11 cellular contexts compared by ENCODE assay signal in genomic region chr12:93089805-93090569, GRCh38.
DNase-seq lines count a peak whose midpoint lies in the region; ATAC-seq and TF ChIP-seq lines count a peak whose summit lies in the region.
"Had no signal": no experiment of that assay in that cellular context is flagged by ENCODE, and none has a peak within 500 bp of the region (broad histone marks: within the 10 kb centered on the region; RNA-seq: fewer than 3 reads in every experiment).

No MANE protein-coding gene starts in this region.

- intact Hi-C loops in activated CD4-positive, alpha-beta T cell treated with anti-CD3 and anti-CD28 coated beads for 36 hours (cut with DNase I, micrococcal nuclease): loop anchor here (5.0 to 10.0 kb wide), 4 partner anchors 103 to 1015 kb away; no protein-coding TSS in a partner anchor
- intact Hi-C loops in PC-9 (cut with micrococcal nuclease; ENCODE audit: unreplicated experiment): loop anchor here (5.0 kb wide), 1 partner anchor 152 kb away; no protein-coding TSS in a partner anchor

- no peaks in the 10 kb centered on the region for H3K27me3 ChIP-seq in PC-9 (ENCODE audit: insufficient read depth, low read depth)
- H3K27me3 ChIP-seq: adrenal gland, stomach had no signal

- no peaks in the 10 kb centered on the region for H3K79me2 ChIP-seq in PC-9 (ENCODE audit: low read depth)

- no peak overlapping the region for H3K4me3 Mint-ChIP-seq in activated CD4-positive, alpha-beta T cell treated with anti-CD3 and anti-CD28 coated beads for 36 hours
- H3K4me3 Mint-ChIP-seq in chondrocyte (ENCODE audit: unreplicated experiment): no peak overlapping the region
- H3K4me3 Mint-ChIP-seq: B cell had no signal

- TF ChIP-seq CTCF in PC-9 (conservative IDR thresholded peaks at IDR 0.05) (no peak), chondrocyte (IDR thresholded peaks at IDR 0.05) (no peak)

- H3K9me3 ChIP-seq in PC-9 (ENCODE audit: insufficient read depth, low read depth): peaks cover 6% of the 10 kb centered on the region
- H3K9me3 ChIP-seq: adrenal gland had no signal

- peak; percentile 100 for ATAC-seq in activated CD4-positive, alpha-beta T cell treated with anti-CD3 and anti-CD28 coated beads for 36 hours
- ATAC-seq in GM18907 (IDR thresholded peaks at IDR 0.05; ENCODE audit: unreplicated experiment) (no peak), GM18870 (IDR thresholded peaks at IDR 0.05; ENCODE audit: unreplicated experiment) (no peak), HG03460 (IDR thresholded peaks at IDR 0.05; ENCODE audit: unreplicated experiment) (no peak)

- peaks cover under 1% of the 10 kb centered on the region for H3K27me3 Mint-ChIP-seq in activated CD4-positive, alpha-beta T cell treated with anti-CD3 and anti-CD28 coated beads for 36 hours
- no peaks in the 10 kb centered on the region for H3K27me3 Mint-ChIP-seq in chondrocyte (ENCODE audit: low read depth)
- H3K27me3 Mint-ChIP-seq: B cell had no signal

- H3K36me3 ChIP-seq in PC-9 (ENCODE audit: low read depth): no peaks in the 10 kb centered on the region
- H3K36me3 ChIP-seq: adrenal gland, stomach had no signal

- no TSS peak for BruUV-seq in PC-9 (replicated peaks; lab: Mats Ljungman, UMichigan)

- POLR2A ChIA-PET in activated CD4-positive, alpha-beta T cell treated with anti-CD3 and anti-CD28 coated beads for 36 hours (lab: Charles Lee): interaction anchor here (1.0 kb wide), 1 partner anchor 312 kb away, joined by 4 read pairs; no protein-coding TSS in a partner anchor
- POLR2A ChIA-PET in PC-9 (lab: Charles Lee; ENCODE audit: unreplicated experiment): no interaction called here

- H4K20me1 ChIP-seq in PC-9 (ENCODE audit: insufficient read depth): no peaks in the 10 kb centered on the region; the same call in 1 of the 2 replicates

- H3K36me3 Mint-ChIP-seq in activated CD4-positive, alpha-beta T cell treated with anti-CD3 and anti-CD28 coated beads for 36 hours (ENCODE audit: low read depth): no peaks in the 10 kb centered on the region
- peaks cover 1% of the 10 kb centered on the region for H3K36me3 Mint-ChIP-seq in chondrocyte (ENCODE audit: low read depth)

- H3K4me3 ChIP-seq in PC-9: no peak overlapping the region
- H3K4me3 ChIP-seq: adrenal gland, stomach had no signal

- H3F3A ChIP-seq in PC-9 (ENCODE audit: insufficient read depth, low read depth): peaks cover 38% of the 10 kb centered on the region

- H3K9me3 Mint-ChIP-seq in activated CD4-positive, alpha-beta T cell treated with anti-CD3 and anti-CD28 coated beads for 36 hours (ENCODE audit: low read depth): peaks cover 1% of the 10 kb centered on the region
- peaks cover 6% of the 10 kb centered on the region for H3K9me3 Mint-ChIP-seq in chondrocyte (ENCODE audit: low read depth)

- no peaks in the 10 kb centered on the region for H3K9me2 ChIP-seq in PC-9 (ENCODE audit: insufficient read depth)

- H2AFZ ChIP-seq in PC-9: no peak overlapping the region

- H3K4me1 Mint-ChIP-seq in activated CD4-positive, alpha-beta T cell treated with anti-CD3 and anti-CD28 coated beads for 36 hours: peaks cover 21% of the 10 kb centered on the region
- H3K4me1 Mint-ChIP-seq in chondrocyte (ENCODE audit: low read depth): peaks cover 44% of the 10 kb centered on the region

- H3K27ac Mint-ChIP-seq in activated CD4-positive, alpha-beta T cell treated with anti-CD3 and anti-CD28 coated beads for 36 hours: peak overlapping the region; percentile 81
- peak overlapping the region; percentile 85 for H3K27ac Mint-ChIP-seq in chondrocyte (ENCODE audit: unreplicated experiment)
- H3K27ac Mint-ChIP-seq: B cell had no signal

- CTCF ChIA-PET in activated CD4-positive, alpha-beta T cell treated with anti-CD3 and anti-CD28 coated beads for 36 hours (lab: Charles Lee): no interaction called here
- CTCF ChIA-PET in PC-9 (lab: Charles Lee): no interaction called here

- peak overlapping the region; percentile 51 for H3K4me2 ChIP-seq in PC-9

- H3K4me1 ChIP-seq in PC-9 (replicated peaks; ENCODE audit: insufficient read depth): peaks cover 53% of the 10 kb centered on the region
- H3K4me1 ChIP-seq: stomach had no signal

- DNase-seq in activated CD4-positive, alpha-beta T cell treated with anti-CD3 and anti-CD28 coated beads for 36 hours: peak; percentile 56
- DNase-seq in activated CD4-positive, alpha-beta T cell treated with anti-CD3 and anti-CD28 coated beads, Interleukin-2, amount 50 U/mL, for 1 hour: no peak
- peak; percentile 14 to 90 for DNase-seq in PC-9
- DNase-seq in chondrocyte (ENCODE audit: low spot score): no peak
- peak; percentile 83 for DNase-seq in smooth muscle cell of the brain vasculature (ENCODE audit: low read depth, low spot score)
- DNase-seq: adrenal gland, stomach had no signal

- peak overlapping the region; percentile 82 for H3K27ac ChIP-seq in PC-9
- H3K27ac ChIP-seq: adrenal gland, stomach had no signal

Comparison
In these comparisons a context has a peak if more than half of its experiments do, and no peak if none do; other contexts are left out.
1. DNase-seq: peak in activated CD4-positive, alpha-beta T cell treated with anti-CD3 and anti-CD28 coated beads for 36 hours (single experiment), PC-9 (2 of 2) and smooth muscle cell of the brain vasculature (single experiment); none in activated CD4-positive, alpha-beta T cell treated with anti-CD3 and anti-CD28 coated beads, Interleukin-2, amount 50 U/mL, for 1 hour (single experiment) and chondrocyte (single experiment).